ENCODE assay signal across 9 cellular contexts in the genomic region with DNA sequence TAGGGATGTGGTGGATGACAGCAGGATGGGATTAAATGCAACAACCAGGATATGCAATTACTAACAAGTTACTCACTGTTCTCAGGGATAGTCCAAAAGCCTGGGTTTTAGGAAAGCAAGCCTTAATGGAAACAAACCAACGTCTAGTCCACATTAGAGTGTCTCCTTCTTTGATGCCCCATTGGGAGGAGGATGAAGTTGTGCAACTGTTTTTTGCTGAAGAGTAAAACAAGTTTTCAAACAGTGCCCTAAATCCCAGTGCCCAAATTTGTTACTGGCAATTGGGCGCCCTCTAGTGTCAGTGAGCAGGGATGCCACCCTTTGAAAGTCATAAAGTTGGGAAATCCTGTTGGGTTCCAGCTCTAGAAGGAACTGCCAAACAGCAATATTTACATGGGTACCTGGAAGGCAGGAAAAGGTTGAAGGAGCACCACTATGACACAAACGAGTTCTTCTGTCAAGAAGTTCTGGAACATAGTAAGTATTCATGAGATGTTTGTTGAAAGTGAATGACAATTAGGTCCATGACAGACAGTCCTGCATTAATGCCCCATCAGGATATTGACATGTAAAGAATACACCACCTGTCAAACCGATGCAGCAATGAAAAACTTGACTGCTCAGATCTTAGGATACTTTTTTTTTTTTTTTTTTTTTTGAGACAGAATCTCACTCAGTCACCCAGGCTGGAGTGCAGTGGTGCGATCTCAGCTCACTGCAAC. TPM values are rescaled to one million over a fixed set of nuclear protein-coding genes. Genes with fewer than 3 reads are reported as not detected.
A peak's percentile ranks its signal among the peaks of the same experiment; 100 is the strongest.
DNase-seq lines count a peak whose midpoint lies in the region; ATAC-seq and TF ChIP-seq lines count a peak whose summit lies in the region.
"Had no signal": no experiment of that assay in that cellular context is flagged by ENCODE, and none has a peak within 500 bp of the region (broad histone marks: within the 10 kb centered on the region; RNA-seq: fewer than 3 reads in every experiment).

No MANE protein-coding gene starts in this region.

- H3K4me1 ChIP-seq in Panc1 (ENCODE audit: control insufficient read depth, insufficient read depth, low read length): peaks cover 4% of the 10 kb centered on the region; the same call in 1 of the 2 replicates
- H3K4me1 ChIP-seq in neural progenitor cell: peaks cover 7% of the 10 kb centered on the region
- no peaks in the 10 kb centered on the region for H3K4me1 ChIP-seq in uterus

- H3K4me1 Mint-ChIP-seq in neural progenitor cell: peaks cover 10% of the 10 kb centered on the region

- no peaks in the 10 kb centered on the region for H4K20me1 ChIP-seq in neural progenitor cell (ENCODE audit: low read depth)

- TF ChIP-seq POLR2A in uterus (IDR thresholded peaks at IDR 0.05): no peak

- intact Hi-C loops in Panc1 (cut with micrococcal nuclease; ENCODE audit: unreplicated experiment): loop anchor here (1.0 kb wide), 1 partner anchor 388 kb away; no protein-coding TSS in a partner anchor
- intact Hi-C loops in uterus (cut with DNase I; ENCODE audit: low total_unique reads): loop anchor here (5.0 kb wide), 1 partner anchor 388 kb away; no protein-coding TSS in a partner anchor

- TF ChIP-seq CTCF in Panc1 (IDR thresholded peaks at IDR 0.05) (peak; percentile 84), fibroblast of mammary gland (conservative IDR thresholded peaks at IDR 0.05; ENCODE audit: control insufficient read depth, insufficient read depth, low read depth, low read length) (peak; percentile 98), neural progenitor cell (IDR thresholded peaks at IDR 0.05) (peak; percentile 98), uterus (IDR thresholded peaks at IDR 0.05) (peak; percentile 78 to 86 (median 84))

- H3K79me2 ChIP-seq in neural progenitor cell (ENCODE audit: low read depth): no peaks in the 10 kb centered on the region

- H3K27me3 Mint-ChIP-seq in neural progenitor cell (ENCODE audit: insufficient read depth, low read depth): peaks cover 6% of the 10 kb centered on the region

- CTCF ChIA-PET in Panc1 (lab: Charles Lee): interaction anchor here (0.6 to 1.4 kb wide), 6 partner anchors 11 to 1542 kb away, joined by 3 to 9 read pairs (median 4); no protein-coding TSS in a partner anchor

- H2AFZ ChIP-seq in neural progenitor cell (replicated peaks): peak overlapping the region; percentile 10

- H3K36me3 ChIP-seq in Panc1 (ENCODE audit: control insufficient read depth, insufficient read depth, low read length): no peaks in the 10 kb centered on the region
- no peaks in the 10 kb centered on the region for H3K36me3 ChIP-seq in neural progenitor cell
- no peaks in the 10 kb centered on the region for H3K36me3 ChIP-seq in uterus

- H3F3A ChIP-seq in neural progenitor cell (ENCODE audit: low read depth): no peaks in the 10 kb centered on the region

- H3K27me3 ChIP-seq in Panc1 (ENCODE audit: control insufficient read depth, insufficient read depth, low read length): no peaks in the 10 kb centered on the region
- H3K27me3 ChIP-seq in neural progenitor cell: peaks cover 11% of the 10 kb centered on the region
- no peaks in the 10 kb centered on the region for H3K27me3 ChIP-seq in uterus

- DNase-seq in Caki2 (ENCODE audit: low read depth) (peak; percentile 56), HT-29 (ENCODE audit: low spot score) (peak; percentile 64), Panc1 (ENCODE audit: low read depth, low spot score) (peak; percentile 52), fibroblast of mammary gland (ENCODE audit: low read depth) (peak; percentile 86), neural progenitor cell (ENCODE audit: low spot score) (peak; percentile 75), uterus (peak; percentile 43 to 53)
- peak; percentile 63 to 65 for DNase-seq in activated T-cell treated with anti-CD3 and anti-CD28 coated beads, Interleukin-2, amount 50 U/mL, for 48 hours

- H3K9ac ChIP-seq in neural progenitor cell: no peak overlapping the region

- H3K4me3 ChIP-seq in Panc1 (ENCODE audit: low read depth in 2 of 2, low read length in 2 of 2): no peak overlapping the region
- H3K4me3 ChIP-seq in fibroblast of mammary gland (ENCODE audit: control insufficient read depth, low read depth, low read length): no peak overlapping the region
- H3K4me3 ChIP-seq in neural progenitor cell: no peak overlapping the region
- H3K4me3 ChIP-seq in uterus: no peak overlapping the region

- ATAC-seq in Panc1 (peak; percentile 83), HG03159 (IDR thresholded peaks at IDR 0.05; ENCODE audit: unreplicated experiment) (no peak)

- H3K9me3 ChIP-seq in Panc1 (ENCODE audit: control insufficient read depth, insufficient read depth, low read depth, low read length) (no peaks in the 10 kb centered on the region), neural progenitor cell (ENCODE audit: low read depth) (no peaks in the 10 kb centered on the region), uterus (no peaks in the 10 kb centered on the region)

- no peak overlapping the region for H3K4me2 ChIP-seq in neural progenitor cell

- H3K27ac Mint-ChIP-seq in neural progenitor cell: no peak overlapping the region
- H3K27ac Mint-ChIP-seq: stimulated activated naive CD8-positive, alpha-beta T cell treated with anti-CD3 and anti-CD28 coated beads, Interleukin-15, Interleukin-2, amounts not matched to agents 100 ng/mL and 50 ng/mL, for 24 hours had no signal

- no peak overlapping the region for H3K27ac ChIP-seq in Panc1 (ENCODE audit: low read length)
- no peak overlapping the region for H3K27ac ChIP-seq in neural progenitor cell
- H3K27ac ChIP-seq in uterus: no peak overlapping the region

- in situ Hi-C loops in Caki2 (cut with HindIII; ENCODE audit: low pct_unique_long_range_greater_than_20kb, low sequenced_read_pairs) (no loop called here), Panc1 (cut with HindIII; ENCODE audit: low pct_unique_long_range_greater_than_20kb, low sequenced_read_pairs) (no loop called here)

- POLR2A ChIA-PET in Panc1 (lab: Charles Lee): no interaction called here

- H3K36me3 Mint-ChIP-seq in neural progenitor cell: no peaks in the 10 kb centered on the region

- no TSS peak for BruUV-seq in Panc1 (replicated peaks; lab: Mats Ljungman, UMichigan)

- H3K4me3 Mint-ChIP-seq in neural progenitor cell: no peak overlapping the region
- H3K4me3 Mint-ChIP-seq: stimulated activated naive CD8-positive, alpha-beta T cell treated with anti-CD3 and anti-CD28 coated beads, Interleukin-15, Interleukin-2, amounts not matched to agents 100 ng/mL and 50 ng/mL, for 24 hours had no signal

- no peaks in the 10 kb centered on the region for H3K9me3 Mint-ChIP-seq in neural progenitor cell
- H3K9me3 Mint-ChIP-seq: stimulated activated naive CD8-positive, alpha-beta T cell treated with anti-CD3 and anti-CD28 coated beads, Interleukin-15, Interleukin-2, amounts not matched to agents 100 ng/mL and 50 ng/mL, for 24 hours had no signal

RNA-seq across cellular contexts. Expression of gene DPF3, which starts 11.1 kb away (rescaled TPM):
- total RNA-seq in Caki2 (2014; rRNA removed; shearing (Covaris generic); ENCODE audit: low replicate concordance): not detected in 2 replicates
- not detected in 2 replicates for total RNA-seq in HT-29 (2014; rRNA removed; shearing (Covaris generic))
- total RNA-seq in Panc1 (2021; ENCODE audit: unreplicated experiment) (not detected), neural progenitor cell (ENCODE audit: low replicate concordance) (not detected in 2 replicates), uterus (1 to 10 TPM in 2 of 4 donors, not detected in 2; 1.6 to 2.8 TPM)
- polyA plus RNA-seq in Panc1 (2012; ENCODE audit: insufficient read length): not detected

RNA-seq across cellular contexts. Expression of gene DCAF4, which starts 21.3 kb away (rescaled TPM):
- 2.1 and 9.4 TPM in 2 replicates for total RNA-seq in Caki2 (2014; rRNA removed; shearing (Covaris generic); ENCODE audit: low replicate concordance)
- 13.4 and 18.0 TPM in 2 replicates for total RNA-seq in HT-29 (2014; rRNA removed; shearing (Covaris generic))
- total RNA-seq in Panc1 (2021; ENCODE audit: unreplicated experiment) (18.2 TPM), neural progenitor cell (ENCODE audit: low replicate concordance) (3.7 and 7.2 TPM in 2 replicates), uterus (10 to 100 TPM in 3 of 4 donors, not detected in 1; 12.0 to 14.1 (median 13.7) TPM)
- polyA plus RNA-seq in Panc1 (2012; ENCODE audit: insufficient read length): 12.1 TPM
